ENCODE assay signal across 1 cellular context in genomic region chr6:11354019-11354418, GRCh38.
A peak's percentile ranks its signal among the peaks of the same experiment; 100 is the strongest.
TF ChIP-seq lines count a peak whose summit lies in the region.

No MANE protein-coding gene starts in this region.

TF ChIP-seq in K562, 482 proteins besides CTCF, POLR2A, EP300 and RAD21 (continued from another document):
- TF ChIP-seq, protein P1, sequence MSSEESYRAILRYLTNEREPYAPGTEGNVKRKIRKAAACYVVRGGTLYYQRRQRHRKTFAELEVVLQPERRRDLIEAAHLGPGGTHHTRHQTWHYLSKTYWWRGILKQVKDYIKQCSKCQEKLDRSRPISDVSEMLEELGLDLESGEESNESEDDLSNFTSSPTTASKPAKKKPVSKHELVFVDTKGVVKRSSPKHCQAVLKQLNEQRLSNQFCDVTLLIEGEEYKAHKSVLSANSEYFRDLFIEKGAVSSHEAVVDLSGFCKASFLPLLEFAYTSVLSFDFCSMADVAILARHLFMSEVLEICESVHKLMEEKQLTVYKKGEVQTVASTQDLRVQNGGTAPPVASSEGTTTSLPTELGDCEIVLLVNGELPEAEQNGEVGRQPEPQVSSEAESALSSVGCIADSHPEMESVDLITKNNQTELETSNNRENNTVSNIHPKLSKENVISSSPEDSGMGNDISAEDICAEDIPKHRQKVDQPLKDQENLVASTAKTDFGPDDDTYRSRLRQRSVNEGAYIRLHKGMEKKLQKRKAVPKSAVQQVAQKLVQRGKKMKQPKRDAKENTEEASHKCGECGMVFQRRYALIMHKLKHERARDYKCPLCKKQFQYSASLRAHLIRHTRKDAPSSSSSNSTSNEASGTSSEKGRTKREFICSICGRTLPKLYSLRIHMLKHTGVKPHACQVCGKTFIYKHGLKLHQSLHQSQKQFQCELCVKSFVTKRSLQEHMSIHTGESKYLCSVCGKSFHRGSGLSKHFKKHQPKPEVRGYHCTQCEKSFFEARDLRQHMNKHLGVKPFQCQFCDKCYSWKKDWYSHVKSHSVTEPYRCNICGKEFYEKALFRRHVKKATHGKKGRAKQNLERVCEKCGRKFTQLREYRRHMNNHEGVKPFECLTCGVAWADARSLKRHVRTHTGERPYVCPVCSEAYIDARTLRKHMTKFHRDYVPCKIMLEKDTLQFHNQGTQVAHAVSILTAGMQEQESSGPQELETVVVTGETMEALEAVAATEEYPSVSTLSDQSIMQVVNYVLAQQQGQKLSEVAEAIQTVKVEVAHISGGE (CRISPR knock-in tag; IDR thresholded peaks at IDR 0.05): peak in 1 of 3 experiments; percentile 54; a peak in 2 of 6 replicates
- TF ChIP-seq COPS2 (conservative IDR thresholded peaks at IDR 0.05) (no peak), JUND (IDR thresholded peaks at IDR 0.05; ENCODE audit: borderline replicate concordance, low read depth, low read length) (peak; percentile 35; the same call in 1 of the 2 replicates), JUND (tag; IDR thresholded peaks at IDR 0.05; ENCODE audit: borderline replicate concordance, low read depth, low read length) (0 out of 3 replicates have a peak, but pooled peaks have one; percentile 47), ATF1 (CRISPR knock-in tag; IDR thresholded peaks at IDR 0.05) (no peak), ATF1 (tag; IDR thresholded peaks at IDR 0.05) (peak; percentile 59), CREM (IDR thresholded peaks at IDR 0.05; ENCODE audit: low read depth) (0 out of 2 replicates have a peak, but pooled peaks have one; percentile 17), FOSL1 (tag; conservative IDR thresholded peaks at IDR 0.05) (peak; percentile 81), JUNB (CRISPR knock-in tag; conservative IDR thresholded peaks at IDR 0.05) (0 out of 2 replicates have a peak, but pooled peaks have one; percentile 49), MAX (CRISPR knock-in tag; IDR thresholded peaks at IDR 0.05) (no peak), SRSF3 (IDR thresholded peaks at IDR 0.05; ENCODE audit: insufficient read depth, low read length) (no peak), THRA (IDR thresholded peaks at IDR 0.05) (no peak)
- TF ChIP-seq, protein P2, sequence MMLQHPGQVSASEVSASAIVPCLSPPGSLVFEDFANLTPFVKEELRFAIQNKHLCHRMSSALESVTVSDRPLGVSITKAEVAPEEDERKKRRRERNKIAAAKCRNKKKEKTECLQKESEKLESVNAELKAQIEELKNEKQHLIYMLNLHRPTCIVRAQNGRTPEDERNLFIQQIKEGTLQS (IDR thresholded peaks at IDR 0.05): peak; percentile 36; the same call in 1 of the 2 replicates
- TF ChIP-seq, protein P2 (CRISPR knock-in tag; conservative IDR thresholded peaks at IDR 0.05): no peak
